ENCODE assay signal across 16 cellular contexts in the genomic region with DNA sequence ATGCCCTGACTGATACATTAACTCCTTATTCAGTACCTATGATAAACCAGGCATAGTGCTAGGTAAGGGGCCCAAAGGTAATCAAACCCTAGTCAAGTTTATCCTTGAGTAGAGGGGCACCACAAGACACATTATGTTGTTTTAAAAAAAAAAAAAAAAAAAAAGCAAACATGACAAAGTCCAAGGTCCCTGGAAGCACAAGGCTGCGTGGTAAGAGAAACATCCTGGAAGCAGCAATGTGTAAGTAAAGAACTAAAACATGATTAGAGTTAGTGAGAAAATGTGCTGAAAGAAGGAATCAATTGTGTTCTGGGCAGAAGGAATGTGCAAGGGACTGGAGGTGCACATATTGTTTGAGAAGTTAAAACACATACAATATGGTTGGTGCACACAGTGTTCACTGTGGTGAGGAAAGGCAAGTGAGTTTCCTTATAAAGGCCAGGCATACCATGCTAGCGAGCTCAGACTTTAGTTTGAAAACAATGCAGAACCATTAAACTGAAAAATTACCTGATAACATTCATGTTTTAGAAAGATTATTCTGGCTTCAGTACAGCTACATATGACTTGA.
"Had no signal": no experiment of that assay in that cellular context is flagged by ENCODE, and none has a peak within 500 bp of the region (broad histone marks: within the 10 kb centered on the region; RNA-seq: fewer than 3 reads in every experiment).

No MANE protein-coding gene starts in this region.

- ATAC-seq: activated CD4-positive, alpha-beta T cell treated with anti-CD3 and anti-CD28 coated beads for 36 hours; activated naive CD4-positive, alpha-beta T cell treated with anti-CD3 and anti-CD28 coated beads, Interleukin-2, amount 50 U/mL, for 72 hours; activated T-cell treated with anti-CD3 and anti-CD28 coated beads, Interleukin-2, amount 50 U/mL, for 4 hours; gastrocnemius medialis; natural killer cell treated with Interleukin-12 subunit alpha and Interleukin-12 subunit beta and Interleukin-15 and Interleukin-18, amount 100 ng/mL, for 72 hours; right cardiac atrium; stimulated activated naive CD8-positive, alpha-beta T cell treated with anti-CD3 and anti-CD28 coated beads, Interleukin-15, Interleukin-2, amounts not matched to agents 100 U/mL and 50 U/mL, for 24 hours; T-helper 17 cell had no signal

- H3K4me1 Mint-ChIP-seq: activated CD4-positive, alpha-beta memory T cell treated with anti-CD3 and anti-CD28 coated beads, Interleukin-2, amount 10 ng/mL, durations not matched to agents 7 days and 5 days; activated CD4-positive, alpha-beta T cell treated with anti-CD3 and anti-CD28 coated beads for 36 hours; T-helper 17 cell had no signal

- H3K27me3 ChIP-seq: breast epithelium, gastrocnemius medialis, suprapubic skin, upper lobe of left lung had no signal

- H3K9me3 ChIP-seq: breast epithelium, gastrocnemius medialis, suprapubic skin, upper lobe of left lung had no signal

- DNase-seq: activated CD4-positive, alpha-beta memory T cell treated with anti-CD3 and anti-CD28 coated beads, Interleukin-2, amount 10 ng/mL, durations not matched to agents 7 days and 5 days; activated CD4-positive, alpha-beta T cell treated with anti-CD3 and anti-CD28 coated beads for 36 hours; activated gamma-delta T cell; activated T-cell treated with anti-CD3 and anti-CD28 coated beads, Interleukin-2, amount 50 U/mL, for 4 hours; amniotic stem cell; endodermal cell; gastrocnemius medialis; islet precursor cell; right cardiac atrium; stimulated activated naive CD8-positive, alpha-beta T cell treated with anti-CD3 and anti-CD28 coated beads, Interleukin-15, Interleukin-2, amounts not matched to agents 100 U/mL and 50 U/mL, for 24 hours; T-helper 17 cell; upper lobe of left lung had no signal

- H3K36me3 Mint-ChIP-seq: activated naive CD4-positive, alpha-beta T cell treated with anti-CD3 and anti-CD28 coated beads, Interleukin-2, amount 50 U/mL, for 72 hours; natural killer cell treated with Interleukin-12 subunit alpha and Interleukin-12 subunit beta and Interleukin-15 and Interleukin-18, amount 100 ng/mL, for 72 hours had no signal

- H3K36me3 ChIP-seq: breast epithelium, gastrocnemius medialis, suprapubic skin, upper lobe of left lung had no signal

- H3K4me3 Mint-ChIP-seq: activated CD4-positive, alpha-beta memory T cell treated with anti-CD3 and anti-CD28 coated beads, Interleukin-2, amount 10 ng/mL, durations not matched to agents 7 days and 5 days; activated CD4-positive, alpha-beta T cell treated with anti-CD3 and anti-CD28 coated beads for 36 hours; activated T-cell treated with anti-CD3 and anti-CD28 coated beads, Interleukin-2, amount 50 U/mL, for 4 hours; endodermal cell; natural killer cell treated with Interleukin-12 subunit alpha and Interleukin-12 subunit beta and Interleukin-15 and Interleukin-18, amount 100 ng/mL, for 72 hours; T-helper 17 cell had no signal

- H3K4me1 ChIP-seq: breast epithelium, gastrocnemius medialis, suprapubic skin, upper lobe of left lung had no signal

- H3K9me3 Mint-ChIP-seq: activated T-cell treated with anti-CD3 and anti-CD28 coated beads, Interleukin-2, amount 50 U/mL, for 4 hours had no signal

- H3K4me3 ChIP-seq: breast epithelium, gastrocnemius medialis, suprapubic skin, upper lobe of left lung had no signal

- H3K27me3 Mint-ChIP-seq: activated CD4-positive, alpha-beta memory T cell treated with anti-CD3 and anti-CD28 coated beads, Interleukin-2, amount 10 ng/mL, durations not matched to agents 7 days and 5 days; activated CD4-positive, alpha-beta T cell treated with anti-CD3 and anti-CD28 coated beads for 36 hours; T-helper 17 cell had no signal

- H3K27ac Mint-ChIP-seq: activated CD4-positive, alpha-beta memory T cell treated with anti-CD3 and anti-CD28 coated beads, Interleukin-2, amount 10 ng/mL, durations not matched to agents 7 days and 5 days; activated CD4-positive, alpha-beta T cell treated with anti-CD3 and anti-CD28 coated beads for 36 hours; activated naive CD4-positive, alpha-beta T cell treated with anti-CD3 and anti-CD28 coated beads, Interleukin-2, amount 50 U/mL, for 72 hours; endodermal cell; natural killer cell treated with Interleukin-12 subunit alpha and Interleukin-12 subunit beta and Interleukin-15 and Interleukin-18, amount 100 ng/mL, for 72 hours; T-helper 17 cell had no signal

- H3K27ac ChIP-seq: breast epithelium, gastrocnemius medialis, suprapubic skin, upper lobe of left lung had no signal
